ENCODE assay signal across 15 cellular contexts in genomic region chr10:103852856-103853255, GRCh38. TPM values are rescaled to one million over a fixed set of nuclear protein-coding genes. Genes with fewer than 3 reads are reported as not detected.
DNase-seq lines count a peak whose midpoint lies in the region; ATAC-seq and TF ChIP-seq lines count a peak whose summit lies in the region.
"Had no signal": no experiment of that assay in that cellular context is flagged by ENCODE, and none has a peak within 500 bp of the region (broad histone marks: within the 10 kb centered on the region; RNA-seq: fewer than 3 reads in every experiment).

No MANE protein-coding gene starts in this region.

- H3K9ac ChIP-seq in GM23248: peak overlapping the region; percentile 89

- H3K27me3 ChIP-seq in GM23248 (replicated peaks; ENCODE audit: insufficient read depth): no peaks in the 10 kb centered on the region

- no peak overlapping the region for H2AFZ ChIP-seq in GM23248

- H3K4me3 ChIP-seq in GM23248: peak overlapping the region; percentile 11; the same call in 1 of the 2 replicates
- no peak overlapping the region for H3K4me3 ChIP-seq in cardiac fibroblast (replicated peaks in 1 of 2; ENCODE audit: low read depth in 2 of 2, low read length in 2 of 2)
- H3K4me3 ChIP-seq in skeletal muscle cell (ENCODE audit: low read depth, low read length): peak overlapping the region; percentile 80

- peaks cover 27% of the 10 kb centered on the region; the same call in 1 of the 2 replicates for H3K79me2 ChIP-seq in GM23248 (ENCODE audit: insufficient read depth)

- WGBS in GM23248 (ENCODE audit: low coverage in 1 of 2, low lambda C conversion rate in 2 of 2, missing lambda C conversion rate in 2 of 2), 2 experiments: 33 to 39% methylated on average over 7 of the region's 7 CpGs

- H3K4me2 ChIP-seq in GM23248 (ENCODE audit: unreplicated experiment): peak overlapping the region; percentile 69

- DNase-seq in GM23248 (peak; percentile 70), cardiac fibroblast (ENCODE audit: low read depth in 2 of 2) (peak; percentile 55 to 67), left ventricle myocardium superior (no peak), skeletal muscle cell (ENCODE audit: low read depth) (peak; percentile 60), retina (no peak), NCI-H82 treated with DMSO at 0.1 percent for 48 hours (lab: John Stamatoyannopoulos, UW; ENCODE audit: unreplicated experiment) (no peak)
- DNase-seq in activated T-helper 1 cell treated with anti-CD3 and anti-CD28 coated beads, Interleukin-12 subunit alpha, Interleukin-12 subunit beta, Interleukin-2, Interleukin-4 antibody, amounts not matched to agents 30 ng/mL and 10 ng/mL and 1 ng/mL, durations not matched to agents 14 hours and 24 hours and 36 hours (ENCODE audit: low spot score): no peak
- DNase-seq: activated CD8-positive, alpha-beta T cell treated with anti-CD3 and anti-CD28 coated beads, Interleukin-2, amount 10 ng/mL, durations not matched to agents 7 days and 5 days; CD4-positive, alpha-beta T cell; NCI-H2029; stimulated activated CD4-positive, alpha-beta T cell treated with anti-CD3 and anti-CD28 coated beads, Interleukin-12 subunit alpha, Interleukin-12 subunit beta, amount 100 ng/mL, for 4 hours; stimulated activated CD8-positive, alpha-beta memory T cell treated with anti-CD3 and anti-CD28 coated beads, Interleukin-4, amount 100 ng/mL, for 48 hours; T-helper 9 cell had no signal

- no peaks in the 10 kb centered on the region for H3K9me3 ChIP-seq in GM23248 (ENCODE audit: low read depth)

- no peaks in the 10 kb centered on the region for H3K36me3 ChIP-seq in GM23248 (ENCODE audit: low read depth)

- H3K27ac Mint-ChIP-seq in activated T-helper 1 cell treated with anti-CD3 and anti-CD28 coated beads, Interleukin-12 subunit alpha, Interleukin-12 subunit beta, Interleukin-2, Interleukin-4 antibody, amounts not matched to agents 30 ng/mL and 10 ng/mL and 1 ng/mL, durations not matched to agents 14 hours and 24 hours and 36 hours: no peak overlapping the region
- H3K27ac Mint-ChIP-seq: activated CD8-positive, alpha-beta T cell treated with anti-CD3 and anti-CD28 coated beads, Interleukin-2, amount 10 ng/mL, durations not matched to agents 7 days and 5 days; activated naive CD4-positive, alpha-beta T cell treated with anti-CD3 and anti-CD28 coated beads, Interleukin-2, amount 50 U/mL, for 72 hours; CD4-positive, alpha-beta T cell had no signal

- H3K36me3 Mint-ChIP-seq in activated T-helper 1 cell treated with anti-CD3 and anti-CD28 coated beads, Interleukin-12 subunit alpha, Interleukin-12 subunit beta, Interleukin-2, Interleukin-4 antibody, amounts not matched to agents 30 ng/mL and 10 ng/mL and 1 ng/mL, durations not matched to agents 14 hours and 24 hours and 36 hours (ENCODE audit: low read depth): no peaks in the 10 kb centered on the region
- H3K36me3 Mint-ChIP-seq: activated naive CD4-positive, alpha-beta T cell treated with anti-CD3 and anti-CD28 coated beads, Interleukin-2, amount 50 U/mL, for 72 hours had no signal

- ATAC-seq in left ventricle myocardium superior: peak; percentile 27
- no peak for ATAC-seq in HG03469 (IDR thresholded peaks at IDR 0.05; ENCODE audit: unreplicated experiment)
- ATAC-seq: activated CD8-positive, alpha-beta T cell treated with anti-CD3 and anti-CD28 coated beads, Interleukin-2, amount 10 ng/mL, durations not matched to agents 7 days and 5 days; activated naive CD4-positive, alpha-beta T cell treated with anti-CD3 and anti-CD28 coated beads, Interleukin-2, amount 50 U/mL, for 72 hours had no signal

- no peaks in the 10 kb centered on the region for H4K20me1 ChIP-seq in GM23248 (ENCODE audit: insufficient read depth)

- TF ChIP-seq CTCF in cardiac fibroblast (IDR thresholded peaks at IDR 0.05; ENCODE audit: low read depth, low read length): no peak

- H3K9me3 Mint-ChIP-seq in activated T-helper 1 cell treated with anti-CD3 and anti-CD28 coated beads, Interleukin-12 subunit alpha, Interleukin-12 subunit beta, Interleukin-2, Interleukin-4 antibody, amounts not matched to agents 30 ng/mL and 10 ng/mL and 1 ng/mL, durations not matched to agents 14 hours and 24 hours and 36 hours: no peaks in the 10 kb centered on the region
- H3K9me3 Mint-ChIP-seq: activated naive CD4-positive, alpha-beta T cell treated with anti-CD3 and anti-CD28 coated beads, Interleukin-2, amount 50 U/mL, for 72 hours; CD4-positive, alpha-beta T cell had no signal

- H3K27ac ChIP-seq in GM23248: peak overlapping the region; percentile 99

- peaks cover 21% of the 10 kb centered on the region for H3K4me1 Mint-ChIP-seq in activated T-helper 1 cell treated with anti-CD3 and anti-CD28 coated beads, Interleukin-12 subunit alpha, Interleukin-12 subunit beta, Interleukin-2, Interleukin-4 antibody, amounts not matched to agents 30 ng/mL and 10 ng/mL and 1 ng/mL, durations not matched to agents 14 hours and 24 hours and 36 hours (ENCODE audit: low read depth)

- peaks cover 70% of the 10 kb centered on the region for H3K27me3 Mint-ChIP-seq in activated T-helper 1 cell treated with anti-CD3 and anti-CD28 coated beads, Interleukin-12 subunit alpha, Interleukin-12 subunit beta, Interleukin-2, Interleukin-4 antibody, amounts not matched to agents 30 ng/mL and 10 ng/mL and 1 ng/mL, durations not matched to agents 14 hours and 24 hours and 36 hours (ENCODE audit: insufficient read depth)

- H3K4me3 Mint-ChIP-seq in activated T-helper 1 cell treated with anti-CD3 and anti-CD28 coated beads, Interleukin-12 subunit alpha, Interleukin-12 subunit beta, Interleukin-2, Interleukin-4 antibody, amounts not matched to agents 30 ng/mL and 10 ng/mL and 1 ng/mL, durations not matched to agents 14 hours and 24 hours and 36 hours: no peak overlapping the region
- H3K4me3 Mint-ChIP-seq: activated CD8-positive, alpha-beta T cell treated with anti-CD3 and anti-CD28 coated beads, Interleukin-2, amount 10 ng/mL, durations not matched to agents 7 days and 5 days had no signal

- H3K9me2 ChIP-seq in GM23248 (ENCODE audit: insufficient read depth): no peaks in the 10 kb centered on the region

- peaks cover 56% of the 10 kb centered on the region for H3F3A ChIP-seq in GM23248 (ENCODE audit: insufficient read depth)

- intact Hi-C loops in left ventricle myocardium superior (cut with micrococcal nuclease): no loop called here
- intact Hi-C loops in activated T-helper 1 cell treated with anti-CD3 and anti-CD28 coated beads, Interleukin-12 subunit alpha, Interleukin-12 subunit beta, Interleukin-2, Interleukin-4 antibody, amounts not matched to agents 30 ng/mL and 10 ng/mL and 1 ng/mL, durations not matched to agents 14 hours and 24 hours and 36 hours (cut with micrococcal nuclease): loop anchor here (5.0 kb wide), 1 partner anchor 51 kb away; no protein-coding TSS in a partner anchor

- in situ Hi-C loops in GM23248 (cut with MboI): no loop called here

- peaks cover 54% of the 10 kb centered on the region for H3K4me1 ChIP-seq in GM23248 (ENCODE audit: insufficient read depth)

RNA-seq across cellular contexts. Expression of gene SH3PXD2A, which starts 2.5 kb away (rescaled TPM):
- total RNA-seq in GM23248 (2014; rRNA removed; shearing (Covaris generic)): 58.0 and 64.0 TPM in 2 replicates
- polyA plus RNA-seq in GM23248 (2016; fragmentation: Nextera tagmentation; extraction: Ambion mirVana): 31.4 and 34.0 TPM in 2 replicates
- 28.6 TPM for total RNA-seq in left ventricle myocardium superior
- 9.6 and 10.4 TPM in 2 replicates for total RNA-seq in activated T-helper 1 cell treated with anti-CD3 and anti-CD28 coated beads, Interleukin-12 subunit alpha, Interleukin-12 subunit beta, Interleukin-2, Interleukin-4 antibody, amounts not matched to agents 30 ng/mL and 10 ng/mL and 1 ng/mL, durations not matched to agents 14 hours and 24 hours and 36 hours

Comparison
In these comparisons a context has a peak if more than half of its experiments do, and no peak if none do; other contexts are left out.
1. DNase-seq: peak in GM23248 (single experiment), cardiac fibroblast (2 of 2) and skeletal muscle cell (single experiment); none in left ventricle myocardium superior (single experiment), retina (single experiment), NCI-H82 treated with DMSO at 0.1 percent for 48 hours (single experiment) and activated T-helper 1 cell treated with anti-CD3 and anti-CD28 coated beads, Interleukin-12 subunit alpha, Interleukin-12 subunit beta, Interleukin-2, Interleukin-4 antibody, amounts not matched to agents 30 ng/mL and 10 ng/mL and 1 ng/mL, durations not matched to agents 14 hours and 24 hours and 36 hours (single experiment).
2. H3K4me3 ChIP-seq: peak in GM23248 (single experiment) and skeletal muscle cell (single experiment); none in cardiac fibroblast (0 of 2).